Comparison of ENCODE assay signal across 22 cellular contexts in the genomic region with DNA sequence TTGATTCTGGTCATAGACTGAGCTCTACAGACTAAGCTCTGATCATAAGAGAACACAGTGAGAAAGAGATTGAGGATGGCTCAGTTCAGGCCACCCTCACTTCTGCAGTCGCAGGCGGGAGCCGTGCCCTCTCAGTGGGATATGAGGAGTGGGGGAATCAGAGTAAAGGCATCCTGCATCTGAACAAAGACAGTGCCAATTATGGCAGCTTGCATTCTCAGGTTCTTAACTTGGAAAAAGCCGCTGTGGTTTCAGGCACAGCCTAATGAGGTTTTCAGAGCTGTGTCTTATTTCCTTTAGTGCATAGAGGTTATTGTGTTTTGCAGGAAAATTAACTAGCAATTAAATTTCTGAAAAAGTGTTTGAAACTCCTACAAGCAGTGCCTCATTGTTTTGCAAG.
DNase-seq lines count a peak whose midpoint lies in the region; ATAC-seq, FAIRE-seq and TF ChIP-seq lines count a peak whose summit lies in the region.
"Had no signal": no experiment of that assay in that cellular context is flagged by ENCODE, and none has a peak within 500 bp of the region (broad histone marks: within the 10 kb centered on the region; RNA-seq: fewer than 3 reads in every experiment).

No MANE protein-coding gene starts in this region.

- H3K9ac ChIP-seq in H1 (replicated peaks in 1 of 4; ENCODE audit: extremely low read depth in 1 of 4, low read depth in 3 of 4, low read length in 3 of 4) = no peak overlapping the region

- H3K23ac ChIP-seq in H1 (ENCODE audit: insufficient read length) = no peak overlapping the region

- H4K20me1 ChIP-seq in GM23338 (replicated peaks; ENCODE audit: insufficient read depth) (no peaks in the 10 kb centered on the region), H1 (replicated peaks in 1 of 2; ENCODE audit: control insufficient read depth in 1 of 2, insufficient read depth in 2 of 2, low read length in 2 of 2) (no peaks in the 10 kb centered on the region)

- H2AK5ac ChIP-seq in H1 (ENCODE audit: low read depth, low read length) = no peak overlapping the region

- H3K79me1 ChIP-seq in H1 (ENCODE audit: low read depth, low read length) = no peaks in the 10 kb centered on the region

- H3K36me3 ChIP-seq in GM23338 (ENCODE audit: insufficient read depth) (no peaks in the 10 kb centered on the region; the same call in 1 of the 2 replicates), H1 (ENCODE audit: control insufficient read depth in 2 of 4, insufficient read depth in 4 of 4, low read length in 3 of 4) (no peaks in the 10 kb centered on the region), psoas muscle (ENCODE audit: insufficient read depth in 1 of 2, low read depth in 1 of 2) (no peaks in the 10 kb centered on the region), adrenal gland (replicated peaks in 1 of 2) (no peaks in the 10 kb centered on the region)
- H3K36me3 ChIP-seq: BE2C had no signal

- H3K4me1 Mint-ChIP-seq in GM23338 = no peaks in the 10 kb centered on the region
- H3K4me1 Mint-ChIP-seq: CD8-positive, alpha-beta memory T cell; IgD-negative memory B cell had no signal

- H2BK12ac ChIP-seq in H1 (ENCODE audit: low read depth, low read length) = no peak overlapping the region

- no peaks in the 10 kb centered on the region for H3K27me3 ChIP-seq in GM23338 (ENCODE audit: insufficient read depth)
- H3K27me3 ChIP-seq in H1 (replicated peaks in 1 of 4; ENCODE audit: control insufficient read depth in 3 of 4, extremely low read depth in 1 of 4, insufficient read depth in 3 of 4, low read length in 3 of 4) = no peaks in the 10 kb centered on the region
- peaks cover 0 to 19% (median 3%) of the 10 kb centered on the region in 3 donors for H3K27me3 ChIP-seq in psoas muscle (ENCODE audit: insufficient read depth in 3 of 3, low read length in 2 of 3)
- H3K27me3 ChIP-seq in adrenal gland = peaks cover 4% of the 10 kb centered on the region
- H3K27me3 ChIP-seq: BE2C had no signal

- H3K4me1 ChIP-seq in GM23338 (ENCODE audit: insufficient read depth) (no peaks in the 10 kb centered on the region), H1 (replicated peaks in 1 of 4; ENCODE audit: control insufficient read depth in 3 of 4, insufficient read depth in 4 of 4, low read length in 3 of 4) (no peaks in the 10 kb centered on the region), psoas muscle (peaks cover 14% of the 10 kb centered on the region), adrenal gland (replicated peaks in 1 of 2) (peaks cover 0 to 7% of the 10 kb centered on the region in 2 donors)
- H3K4me1 ChIP-seq: BE2C had no signal

- DNase-seq in GM23338 (ENCODE audit: low spot score) (no peak), NCI-H69 (lab: John Stamatoyannopoulos, UW) (peak; percentile 8), H1 (ENCODE audit: low read depth in 1 of 2, low spot score in 2 of 2) (no peak), psoas muscle (no peak), H4 (ENCODE audit: low spot score) (no peak), adrenal gland (no peak)
- DNase-seq: ACHN; BE2C; C1 segment of cervical spinal cord; CD4-positive, CD25-positive, alpha-beta regulatory T cell; CD8-positive, alpha-beta memory T cell; COR-L47; DMS 273 treated with DMSO at 0.1 percent for 48 hours; DND-41; EL; H7 had no signal

- no peak for FAIRE-seq in H1 (lab: Jason Lieb, UNC)
- FAIRE-seq: GM12878, GM19239, HepG2 had no signal

- H3K4ac ChIP-seq in H1 (replicated peaks; ENCODE audit: insufficient read length, low read depth, low read length) = no peak overlapping the region

- no peak overlapping the region for H2BK20ac ChIP-seq in H1 (ENCODE audit: low read length)

- no peak overlapping the region for H2BK120ac ChIP-seq in H1 (replicated peaks; ENCODE audit: low read depth, low read length)

- H3K9me3 ChIP-seq in H1 (ENCODE audit: insufficient read depth in 2 of 2, low read depth in 1 of 2, low read length in 1 of 2) (peaks cover 0 to 7% of the 10 kb centered on the region in 2 experiments; a peak in 2 of 4 replicates), psoas muscle (no peaks in the 10 kb centered on the region), adrenal gland (replicated peaks in 1 of 3) (no peaks in the 10 kb centered on the region)
- H3K9me3 ChIP-seq: BE2C had no signal

- no peak overlapping the region for H4K91ac ChIP-seq in H1 (replicated peaks; ENCODE audit: insufficient read length, low read length)

- WGBS in H1 (ENCODE audit: extremely low coverage in 1 of 2, insufficient coverage in 1 of 2, insufficient read length in 1 of 2, insufficient replicate concordance in 2 of 2, low coverage in 1 of 2, low lambda C conversion rate in 2 of 2, missing lambda C conversion rate in 1 of 2), 2 experiments = 89% methylated on average over 4 of the region's 4 CpGs; no CpG with 5 or more reads in 1 of the 2 experiments
- WGBS in psoas muscle, 3 donors = 48 to 60% (median 55%) methylated on average over 4 of the region's 4 CpGs
- 84 to 87% (median 85%) methylated on average over 4 of the region's 4 CpGs for WGBS in adrenal gland, 4 donors

- TF ChIP-seq CTCF in GM23338 (conservative IDR thresholded peaks at IDR 0.05; ENCODE audit: low read depth in 2 of 2) = no peak
- TF ChIP-seq CTCF in H1 (IDR thresholded peaks at IDR 0.05; ENCODE audit: control extremely low read depth in 1 of 3, insufficient read depth in 1 of 3, low read depth in 1 of 3, low read length in 3 of 3) = no peak
- no peak for TF ChIP-seq CTCF in psoas muscle (IDR thresholded peaks at IDR 0.05)
- no peak for TF ChIP-seq CTCF in adrenal gland (IDR thresholded peaks at IDR 0.05)

- no peak overlapping the region for H3K27ac ChIP-seq in GM23338 (ENCODE audit: low read depth)
- no peak overlapping the region for H3K27ac ChIP-seq in H1 (ENCODE audit: low read depth, low read length)
- H3K27ac ChIP-seq in psoas muscle = peak overlapping the region; percentile 15
- no peak overlapping the region for H3K27ac ChIP-seq in adrenal gland

- H3K23me2 ChIP-seq in H1 (ENCODE audit: low read depth, low read length) = no peaks in the 10 kb centered on the region

- 0 out of 3 replicates have a peak, but pooled peaks cover 4% of the 10 kb centered on the region for H3K36me3 Mint-ChIP-seq in GM23338 (ENCODE audit: low read depth)
- H3K36me3 Mint-ChIP-seq: CD4-positive, CD25-positive, alpha-beta regulatory T cell; CD8-positive, alpha-beta memory T cell; IgD-negative memory B cell had no signal

- H3F3A ChIP-seq in GM23338 (replicated peaks; ENCODE audit: low read depth) = no peaks in the 10 kb centered on the region

- H3K4me2 ChIP-seq in GM23338 (no peak overlapping the region), H1 (ENCODE audit: insufficient read depth in 1 of 2, low read depth in 2 of 2, low read length in 2 of 2) (no peak overlapping the region)

- no peak overlapping the region for H3K4me3 Mint-ChIP-seq in GM23338
- H3K4me3 Mint-ChIP-seq: CD4-positive, CD25-positive, alpha-beta regulatory T cell; CD8-positive, alpha-beta memory T cell; HFFc6; IgD-negative memory B cell had no signal

- TF ChIP-seq RAD21 in H1 (IDR thresholded peaks at IDR 0.05 in 1 of 2, conservative IDR thresholded peaks at IDR 0.05 in 1 of 2; ENCODE audit: low read depth in 2 of 2, low read length in 2 of 2) = no peak

- no peak overlapping the region for H4K8ac ChIP-seq in H1 (ENCODE audit: extremely low read depth, insufficient read depth, low read length)

- H3K56ac ChIP-seq in H1 (replicated peaks; ENCODE audit: insufficient read length, low read depth, low read length) = no peak overlapping the region

- POLR2A ChIA-PET in H1 (lab: Charles Lee; ENCODE audit: partially characterized antibody) = no interaction called here

- H3K27me3 Mint-ChIP-seq in GM23338 (ENCODE audit: insufficient read depth, low read depth, poor library complexity) = peaks cover 6% of the 10 kb centered on the region

- no peak overlapping the region for H2BK15ac ChIP-seq in H1 (ENCODE audit: low read length)

- TF ChIP-seq POLR2A in H1 (IDR thresholded peaks at IDR 0.05; ENCODE audit: control extremely low read depth in 1 of 2, low read depth in 2 of 2, low read length in 2 of 2) (no peak), adrenal gland (IDR thresholded peaks at IDR 0.05) (no peak)

- no peak overlapping the region for H3K18ac ChIP-seq in H1 (ENCODE audit: extremely low read depth, low read length)

- H3K27ac Mint-ChIP-seq in GM23338 = no peak overlapping the region
- H3K27ac Mint-ChIP-seq: CD4-positive, CD25-positive, alpha-beta regulatory T cell; CD8-positive, alpha-beta memory T cell; HFFc6; IgD-negative memory B cell had no signal

- H2BK5ac ChIP-seq in H1 (ENCODE audit: low read depth, low read length) = no peak overlapping the region

- no peaks in the 10 kb centered on the region for H3K9me2 ChIP-seq in GM23338 (ENCODE audit: insufficient read depth)

- no peaks in the 10 kb centered on the region for H3K79me2 ChIP-seq in GM23338 (replicated peaks; ENCODE audit: insufficient read depth)
- no peaks in the 10 kb centered on the region for H3K79me2 ChIP-seq in H1 (ENCODE audit: control insufficient read depth in 1 of 2, insufficient read depth in 2 of 2, low read length in 2 of 2)

- no peak overlapping the region for H4K5ac ChIP-seq in H1 (ENCODE audit: insufficient read length, low read depth, low read length)

- H3K14ac ChIP-seq in H1 (ENCODE audit: insufficient read length) = no peak overlapping the region

- no peak overlapping the region for H3K4me3 ChIP-seq in GM23338
- H3K4me3 ChIP-seq in H1 (ENCODE audit: extremely low read depth in 1 of 4, insufficient read depth in 2 of 4, low read depth in 3 of 4, low read length in 4 of 4) = no peak overlapping the region
- H3K4me3 ChIP-seq in psoas muscle = no peak overlapping the region
- no peak overlapping the region for H3K4me3 ChIP-seq in adrenal gland
- H3K4me3 ChIP-seq: GM12878 had no signal

- no peak for ATAC-seq in GM23338
- ATAC-seq in psoas muscle = no peak
- no peak for ATAC-seq in HG03097 (IDR thresholded peaks at IDR 0.05; ENCODE audit: low FRiP score, unreplicated experiment)
- ATAC-seq: GM12878, HepG2 had no signal

- H3K9me3 Mint-ChIP-seq in GM23338 = peaks cover 11% of the 10 kb centered on the region
- H3K9me3 Mint-ChIP-seq: HFFc6 had no signal

- H2AFZ ChIP-seq in GM23338 = peak overlapping the region; percentile 38; the same call in 1 of the 2 replicates
- H2AFZ ChIP-seq in H1 (ENCODE audit: low read length) = peak overlapping the region; percentile 57; the same call in 1 of the 2 replicates

- CTCF ChIA-PET in H1 (lab: Charles Lee; ENCODE audit: partially characterized antibody) = interaction anchor here (1.0 to 3.7 kb wide), 6 partner anchors 12 to 126 kb away, joined by 3 to 31 read pairs (median 4); no protein-coding TSS in a partner anchor

- intact Hi-C loops in psoas muscle (cut with DNase I) = no loop called here
- intact Hi-C loops in adrenal gland (cut with DNase I) = no loop called here

- no peak for TF ChIP-seq EP300 in H1 (IDR thresholded peaks at IDR 0.05; ENCODE audit: borderline replicate concordance in 1 of 2, low read depth in 2 of 2, low read length in 2 of 2)

TF ChIP-seq in GM23338, 12 proteins besides CTCF, POLR2A, EP300 and RAD21 (continues in another document):
- no peak for TF ChIP-seq ZNF331 (CRISPR knock-in tag; IDR thresholded peaks at IDR 0.05; ENCODE audit: low read depth)
- no peak for TF ChIP-seq JUNB (IDR thresholded peaks at IDR 0.05; ENCODE audit: unreplicated experiment)
- TF ChIP-seq CREB1 (CRISPR knock-in tag; IDR thresholded peaks at IDR 0.05; ENCODE audit: low read depth) = no peak

TF ChIP-seq in H1, 55 proteins besides CTCF, POLR2A, EP300 and RAD21 (continues in another document):
- no peak for TF ChIP-seq MAFK (IDR thresholded peaks at IDR 0.05; ENCODE audit: low read depth, low read length)
- TF ChIP-seq BCL11A (IDR thresholded peaks at IDR 0.05; ENCODE audit: low read depth in 2 of 2, low read length in 2 of 2) = no peak
